Comparison of ENCODE assay signal across 8 cellular contexts in the genomic region with DNA sequence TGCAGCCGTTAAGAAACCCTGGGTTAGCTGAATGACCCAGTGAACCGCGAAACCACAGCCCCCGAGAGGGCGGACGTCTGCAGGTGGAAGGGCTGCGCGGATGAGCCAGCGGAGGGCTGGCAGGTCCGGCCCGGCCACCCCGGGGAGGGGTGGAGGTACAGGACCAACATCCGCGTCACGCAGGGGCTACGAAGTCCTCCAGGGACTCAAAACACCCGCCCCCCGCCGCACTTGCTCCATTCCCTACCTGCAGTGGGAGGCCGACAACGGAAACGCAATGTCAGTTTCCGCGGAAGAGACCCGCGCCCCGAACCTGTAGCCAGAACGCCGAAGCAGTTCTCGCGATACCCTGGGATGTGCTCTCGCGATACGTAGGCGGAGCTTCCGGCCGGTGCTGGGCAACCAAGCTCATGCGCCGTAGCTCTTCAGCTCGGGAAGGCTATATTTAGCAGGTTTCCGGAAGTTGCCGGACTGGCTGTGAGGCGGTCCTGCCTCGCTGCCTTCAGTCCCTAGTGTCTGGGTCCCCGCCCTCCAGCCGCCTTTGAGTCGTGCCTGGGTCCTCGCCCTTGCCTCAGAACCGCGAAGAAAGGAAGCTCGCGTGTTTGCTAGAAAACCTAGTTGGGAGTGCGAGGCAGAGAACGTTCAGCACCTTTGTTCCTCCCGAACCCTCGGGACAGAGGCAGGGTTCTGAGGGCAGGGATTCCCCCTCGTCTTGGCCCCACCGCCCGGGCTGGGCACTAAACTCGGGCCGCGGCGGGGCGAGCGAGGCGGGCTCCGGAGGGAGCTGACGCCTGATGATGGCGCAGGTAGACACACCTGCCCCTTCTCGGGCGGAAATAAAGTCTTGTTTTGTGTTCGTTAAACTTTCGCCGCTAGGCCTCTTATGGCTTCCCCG. TPM values are rescaled to one million over a fixed set of nuclear protein-coding genes. Genes with fewer than 3 reads are reported as not detected.
DNase-seq lines count a peak whose midpoint lies in the region; ATAC-seq and TF ChIP-seq lines count a peak whose summit lies in the region.

A gene with protein sequence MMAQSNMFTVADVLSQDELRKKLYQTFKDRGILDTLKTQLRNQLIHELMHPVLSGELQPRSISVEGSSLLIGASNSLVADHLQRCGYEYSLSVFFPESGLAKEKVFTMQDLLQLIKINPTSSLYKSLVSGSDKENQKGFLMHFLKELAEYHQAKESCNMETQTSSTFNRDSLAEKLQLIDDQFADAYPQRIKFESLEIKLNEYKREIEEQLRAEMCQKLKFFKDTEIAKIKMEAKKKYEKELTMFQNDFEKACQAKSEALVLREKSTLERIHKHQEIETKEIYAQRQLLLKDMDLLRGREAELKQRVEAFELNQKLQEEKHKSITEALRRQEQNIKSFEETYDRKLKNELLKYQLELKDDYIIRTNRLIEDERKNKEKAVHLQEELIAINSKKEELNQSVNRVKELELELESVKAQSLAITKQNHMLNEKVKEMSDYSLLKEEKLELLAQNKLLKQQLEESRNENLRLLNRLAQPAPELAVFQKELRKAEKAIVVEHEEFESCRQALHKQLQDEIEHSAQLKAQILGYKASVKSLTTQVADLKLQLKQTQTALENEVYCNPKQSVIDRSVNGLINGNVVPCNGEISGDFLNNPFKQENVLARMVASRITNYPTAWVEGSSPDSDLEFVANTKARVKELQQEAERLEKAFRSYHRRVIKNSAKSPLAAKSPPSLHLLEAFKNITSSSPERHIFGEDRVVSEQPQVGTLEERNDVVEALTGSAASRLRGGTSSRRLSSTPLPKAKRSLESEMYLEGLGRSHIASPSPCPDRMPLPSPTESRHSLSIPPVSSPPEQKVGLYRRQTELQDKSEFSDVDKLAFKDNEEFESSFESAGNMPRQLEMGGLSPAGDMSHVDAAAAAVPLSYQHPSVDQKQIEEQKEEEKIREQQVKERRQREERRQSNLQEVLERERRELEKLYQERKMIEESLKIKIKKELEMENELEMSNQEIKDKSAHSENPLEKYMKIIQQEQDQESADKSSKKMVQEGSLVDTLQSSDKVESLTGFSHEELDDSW (plus strand): TSS at position 471 of the 895 bp plus-strand sequence. CDS start 324 bp downstream, at position 795.
A gene (minus strand): TSS at position 343 of the 895 bp plus-strand sequence. CDS start 14,657 bp downstream, outside the sequence.

- H3K4me2 ChIP-seq in KMS-11: peak within 1 kb of the TSS; percentile 78

- peak; percentile 96 to 99 for TF ChIP-seq POLR2A in Peyer's patch (IDR thresholded peaks at IDR 0.05)

- TF ChIP-seq CTCF in KMS-11 (conservative IDR thresholded peaks at IDR 0.05; ENCODE audit: low read depth, low read length): no peak
- peak in 1 of 6 experiments; percentile 5 for TF ChIP-seq CTCF in Peyer's patch (IDR thresholded peaks at IDR 0.05)

- H3K9ac ChIP-seq in KMS-11: peak within 1 kb of the TSS; percentile 81
- H3K9ac ChIP-seq in muscle layer of colon (ENCODE audit: low read length): peak within 1 kb of the TSS; percentile 71

- peak within 1 kb of the TSS; percentile 61 for H2AFZ ChIP-seq in KMS-11 (ENCODE audit: low read depth)

- H3K27ac ChIP-seq in KMS-11 (peak within 1 kb of the TSS; percentile 93), Peyer's patch (peak within 1 kb of the TSS; percentile 93 to 96 (median 96)), muscle layer of colon (ENCODE audit: low read depth, low read length) (peak within 1 kb of the TSS; percentile 50)

- no peaks in the 10 kb centered on the region for H3K36me3 ChIP-seq in KMS-11 (ENCODE audit: insufficient read depth)
- H3K36me3 ChIP-seq in Peyer's patch: peaks cover 0 to 2% (median 0%) of the 10 kb centered on the region in 3 donors
- H3K36me3 ChIP-seq in muscle layer of colon (ENCODE audit: insufficient read depth, low read length): no peaks in the 10 kb centered on the region

- no peaks in the 10 kb centered on the region for H3K27me3 ChIP-seq in KMS-11 (ENCODE audit: insufficient read depth, low read depth)
- no peaks in the 10 kb centered on the region for H3K27me3 ChIP-seq in Peyer's patch
- H3K27me3 ChIP-seq in muscle layer of colon (ENCODE audit: control insufficient read depth in 1 of 2, insufficient read depth in 2 of 2, low read length in 2 of 2): no peaks in the 10 kb centered on the region

- DNase-seq in DMS79 (lab: John Stamatoyannopoulos, UW): peak; percentile 82
- peak; percentile 90 to 99 (median 95) for DNase-seq in Peyer's patch
- DNase-seq in activated T-cell treated with anti-CD3 and anti-CD28 coated beads, Interleukin-2, amount 50 U/mL, for 48 hours: peak; percentile 92 to 94
- peak; percentile 68 for DNase-seq in stimulated activated CD8-positive, alpha-beta memory T cell treated with anti-CD3 and anti-CD28 coated beads, Interleukin-7, amount 100 ng/mL, for 24 hours (ENCODE audit: low read depth)

- peak; percentile 91 for ATAC-seq in GM21737 (IDR thresholded peaks at IDR 0.05; ENCODE audit: unreplicated experiment)
- peak; percentile 100 for ATAC-seq in esophagus mucosa

- H3K4me1 ChIP-seq in KMS-11 (ENCODE audit: low read depth, poor library complexity, severe bottlenecking) (peaks cover 41% of the 10 kb centered on the region), Peyer's patch (no peaks in the 10 kb centered on the region), muscle layer of colon (ENCODE audit: insufficient read depth, low read length) (peaks cover 5% of the 10 kb centered on the region)

- H3K4me3 ChIP-seq in KMS-11 (IDR thresholded peaks at IDR 0.05; ENCODE audit: insufficient read depth, low read depth, low read length): no peak within 1 kb of the TSS
- H3K4me3 ChIP-seq in Peyer's patch: peak within 1 kb of the TSS; percentile 68 to 88 (median 76)
- H3K4me3 ChIP-seq in muscle layer of colon (ENCODE audit: low read depth in 1 of 2, low read length in 2 of 2): peak within 1 kb of the TSS; percentile 54 to 89

- H3K9me3 ChIP-seq in Peyer's patch: no peaks in the 10 kb centered on the region
- no peaks in the 10 kb centered on the region for H3K9me3 ChIP-seq in muscle layer of colon (ENCODE audit: low read length)

- H3K79me2 ChIP-seq in KMS-11 (ENCODE audit: insufficient read depth, low read depth): peaks cover 37% of the 10 kb centered on the region; the same call in 1 of the 2 replicates

- H4K20me1 ChIP-seq in KMS-11 (ENCODE audit: insufficient read depth): no peaks in the 10 kb centered on the region

RNA-seq across cellular contexts. Expression of the first gene that starts in this region (rescaled TPM):
- total RNA-seq in Peyer's patch (100 to 1,000 TPM in 1 of 4 donors, 10 to 100 TPM in 3; 20.8 to 135 (median 49.4) TPM), esophagus mucosa (22.4 TPM)

RNA-seq across cellular contexts. Expression of the second gene that starts in this region (rescaled TPM):
- total RNA-seq in Peyer's patch: 10 to 100 TPM; 13.3 to 23.6 (median 18.8) TPM
- total RNA-seq in esophagus mucosa: 15.0 TPM
